In genomic region chr12:2177751-2178150, GRCh38 we compare ENCODE assay signal across 28 cellular contexts.
"Had no signal": no experiment of that assay in that cellular context is flagged by ENCODE, and none has a peak within 500 bp of the region (broad histone marks: within the 10 kb centered on the region; RNA-seq: fewer than 3 reads in every experiment).

No MANE protein-coding gene starts in this region.

- H3K4me3 Mint-ChIP-seq: activated CD4-positive, alpha-beta memory T cell treated with anti-CD3 and anti-CD28 coated beads, Interleukin-2, amount 10 ng/mL, durations not matched to agents 7 days and 5 days; activated CD4-positive, alpha-beta T cell treated with anti-CD3 and anti-CD28 coated beads for 36 hours; activated naive CD4-positive, alpha-beta T cell treated with anti-CD3 and anti-CD28 coated beads for 36 hours; activated naive CD8-positive, alpha-beta T cell; activated T-helper 17 cell treated with anti-CD3 and anti-CD28 coated beads, Interleukin-2, amount 50 U/mL, for 72 hours had no signal

- H3K36me3 Mint-ChIP-seq: activated naive CD8-positive, alpha-beta T cell had no signal

- H3K4me2 ChIP-seq: SK-N-SH had no signal

- H3K9me3 ChIP-seq: breast epithelium, SJCRH30, SK-N-SH had no signal

- H3K27ac ChIP-seq: breast epithelium, RWPE1, SJCRH30, WERI-Rb-1 had no signal

- H3K27me3 ChIP-seq: breast epithelium had no signal

- DNase-seq: activated CD4-positive, alpha-beta memory T cell treated with anti-CD3 and anti-CD28 coated beads, Interleukin-2, amount 10 ng/mL, durations not matched to agents 7 days and 5 days; activated CD4-positive, alpha-beta T cell treated with anti-CD3 and anti-CD28 coated beads for 36 hours; activated CD4-positive, alpha-beta T cell treated with anti-CD3 and anti-CD28 coated beads, Interleukin-2, amount 50 U/mL, for 1 hour; activated gamma-delta T cell; activated naive CD4-positive, alpha-beta T cell treated with anti-CD3 and anti-CD28 coated beads for 36 hours; activated T-cell treated with anti-CD3 and anti-CD28 coated beads for 4 hours; activated T-cell treated with anti-CD3 and anti-CD28 coated beads, Interleukin-2, amount 50 U/mL, for 48 hours; aorta; KG1; MV-4-11; NCI-H1092 treated with DMSO at 0.1 percent for 48 hours; NCI-H1417 treated with DMSO at 0.1 percent for 48 hours; NCI-H1694; NCI-H2029; NCI-H345; NCI-H510A; NCI-H69; NK-92 treated with Interleukin-12 subunit alpha and Interleukin-12 subunit beta, amount 100 ng/mL, for 24 hours; OCI-M1; Right ventricle myocardium superior; SJCRH30; SK-N-SH; T-helper 1 cell; WERI-Rb-1 had no signal

- H3K9ac ChIP-seq: SK-N-SH had no signal

- H3K36me3 ChIP-seq: breast epithelium, SJCRH30, WERI-Rb-1 had no signal

- H3K9me2 ChIP-seq: SK-N-SH had no signal

- H3K4me1 Mint-ChIP-seq: activated CD4-positive, alpha-beta memory T cell treated with anti-CD3 and anti-CD28 coated beads, Interleukin-2, amount 10 ng/mL, durations not matched to agents 7 days and 5 days; activated CD4-positive, alpha-beta T cell treated with anti-CD3 and anti-CD28 coated beads for 36 hours; activated T-helper 17 cell treated with anti-CD3 and anti-CD28 coated beads, Interleukin-2, amount 50 U/mL, for 72 hours had no signal

- H3K4me3 ChIP-seq: breast epithelium, SJCRH30 had no signal

- H3K4me1 ChIP-seq: breast epithelium, SJCRH30 had no signal

- H3K9me3 Mint-ChIP-seq: activated CD4-positive, alpha-beta memory T cell treated with anti-CD3 and anti-CD28 coated beads, Interleukin-2, amount 10 ng/mL, durations not matched to agents 7 days and 5 days; activated naive CD4-positive, alpha-beta T cell treated with anti-CD3 and anti-CD28 coated beads for 36 hours; activated T-helper 17 cell treated with anti-CD3 and anti-CD28 coated beads, Interleukin-2, amount 50 U/mL, for 72 hours had no signal

- H3K27ac Mint-ChIP-seq: activated CD4-positive, alpha-beta memory T cell treated with anti-CD3 and anti-CD28 coated beads, Interleukin-2, amount 10 ng/mL, durations not matched to agents 7 days and 5 days; activated CD4-positive, alpha-beta T cell treated with anti-CD3 and anti-CD28 coated beads for 36 hours; activated naive CD4-positive, alpha-beta T cell treated with anti-CD3 and anti-CD28 coated beads for 36 hours; activated naive CD8-positive, alpha-beta T cell; activated T-helper 17 cell treated with anti-CD3 and anti-CD28 coated beads, Interleukin-2, amount 50 U/mL, for 72 hours had no signal
